In the genomic region with DNA sequence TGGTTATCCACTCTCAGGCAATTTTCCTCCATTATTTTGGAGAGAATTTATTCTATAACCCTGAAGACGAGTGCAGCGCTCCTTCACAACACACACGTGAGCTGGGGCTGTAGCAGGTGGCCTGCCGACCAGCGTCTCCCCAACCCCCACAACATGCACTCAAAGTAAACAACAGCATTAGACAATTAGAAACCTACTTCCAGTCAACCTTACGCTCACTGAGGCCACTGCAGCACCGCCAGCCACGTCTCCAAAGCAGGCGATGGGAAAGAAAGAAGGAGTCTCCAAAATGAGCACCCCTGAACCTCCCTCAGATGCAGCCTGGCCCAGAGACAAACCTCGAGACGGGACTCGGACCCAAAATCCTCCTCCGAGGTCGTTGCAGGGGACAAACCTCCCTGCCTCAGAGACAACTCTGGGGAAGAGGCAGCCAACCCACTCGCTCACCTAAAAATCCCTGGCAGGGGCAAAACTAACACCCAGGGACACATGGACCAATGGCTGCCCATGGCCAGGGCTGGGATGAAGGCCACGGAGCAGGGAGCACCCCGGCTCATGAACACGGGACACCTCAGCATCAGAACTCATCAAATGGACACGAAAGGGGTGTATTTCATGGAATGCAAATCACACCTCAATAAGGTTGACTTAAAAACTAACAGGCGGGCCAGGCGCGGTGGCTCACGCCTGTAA, we compare ENCODE assay signal across 13 cellular contexts. TPM values are rescaled to one million over a fixed set of nuclear protein-coding genes. Genes with fewer than 3 reads are reported as not detected.
DNase-seq lines count a peak whose midpoint lies in the region; ATAC-seq and TF ChIP-seq lines count a peak whose summit lies in the region.
"Had no signal": no experiment of that assay in that cellular context is flagged by ENCODE, and none has a peak within 500 bp of the region (broad histone marks: within the 10 kb centered on the region; RNA-seq: fewer than 3 reads in every experiment).

No MANE protein-coding gene starts in this region.

- H3K4me1 Mint-ChIP-seq in activated naive CD8-positive, alpha-beta T cell (ENCODE audit: low read depth) = peaks cover 48% of the 10 kb centered on the region
- peaks cover 43% of the 10 kb centered on the region for H3K4me1 Mint-ChIP-seq in activated naive CD8-positive, alpha-beta T cell treated with anti-CD3 and anti-CD28 coated beads, Interleukin-2, amount 50 U/mL, for 24 hours

- H3K36me3 Mint-ChIP-seq in activated naive CD8-positive, alpha-beta T cell = no peaks in the 10 kb centered on the region
- peaks cover 12% of the 10 kb centered on the region for H3K36me3 Mint-ChIP-seq in activated naive CD8-positive, alpha-beta T cell treated with anti-CD3 and anti-CD28 coated beads, Interleukin-2, amount 50 U/mL, for 24 hours (ENCODE audit: low read depth)

- no peak for DNase-seq in activated naive CD8-positive, alpha-beta T cell treated with anti-CD3 and anti-CD28 coated beads, Interleukin-2, amount 50 U/mL, for 24 hours
- DNase-seq in activated CD8-positive, alpha-beta memory T cell treated with anti-CD3 and anti-CD28 coated beads, Interleukin-2, amount 50 U/mL, for 48 hours = peak; percentile 44
- DNase-seq in mesenteric fat pad (ENCODE audit: low spot score) (peak; percentile 82), transverse colon (peak; percentile 7), GM20000 (ENCODE audit: low spot score) (no peak), NCI-H1105 treated with DMSO at 0.1 percent for 48 hours (lab: John Stamatoyannopoulos, UW) (no peak)
- DNase-seq: activated CD4-positive, alpha-beta T cell treated with anti-CD3 and anti-CD28 coated beads for 4 hours; NCI-H345 had no signal

- no peaks in the 10 kb centered on the region for H3K36me3 ChIP-seq in transverse colon
- H3K36me3 ChIP-seq: ascending aorta had no signal

- no peak for ATAC-seq in activated naive CD8-positive, alpha-beta T cell treated with anti-CD3 and anti-CD28 coated beads, Interleukin-2, amount 50 U/mL, for 24 hours
- no peak for ATAC-seq in HG02870 (IDR thresholded peaks at IDR 0.05; ENCODE audit: unreplicated experiment)

- peaks cover 20 to 83% (median 61%) of the 10 kb centered on the region in 4 donors for H3K4me1 ChIP-seq in transverse colon

- TF ChIP-seq CTCF in transverse colon (IDR thresholded peaks at IDR 0.05) = no peak
- TF ChIP-seq CTCF in GM20000 (IDR thresholded peaks at IDR 0.05; ENCODE audit: extremely low read depth, missing control alignments) = no peak

- no peak for TF ChIP-seq EP300 in transverse colon (IDR thresholded peaks at IDR 0.05; ENCODE audit: low read depth)

- H3K9me3 ChIP-seq in transverse colon = no peaks in the 10 kb centered on the region
- H3K9me3 ChIP-seq: ascending aorta had no signal

- in situ Hi-C loops in transverse colon (cut with MboI; ENCODE audit: low pct_ligation_motif_present in 1 of 4, low pct_unique_long_range_greater_than_20kb in 1 of 4, low sequenced_read_pairs in 3 of 4) = no loop called here

- TF ChIP-seq POLR2A in transverse colon (IDR thresholded peaks at IDR 0.05) = no peak

- H3K27ac ChIP-seq in transverse colon = peak overlapping the region; percentile 85 to 98 (median 96)
- H3K27ac ChIP-seq: ascending aorta, C4-2B, SJSA1 had no signal

- WGBS in transverse colon (ENCODE audit: low coverage in 1 of 2), 2 donors = 91 to 100% methylated on average over 3 to 23 of the region's 23 CpGs

- H3K27me3 Mint-ChIP-seq in activated naive CD8-positive, alpha-beta T cell = no peaks in the 10 kb centered on the region
- H3K27me3 Mint-ChIP-seq in activated naive CD8-positive, alpha-beta T cell treated with anti-CD3 and anti-CD28 coated beads, Interleukin-2, amount 50 U/mL, for 24 hours = no peaks in the 10 kb centered on the region

- no peak overlapping the region for H3K27ac Mint-ChIP-seq in activated naive CD8-positive, alpha-beta T cell
- no peak overlapping the region for H3K27ac Mint-ChIP-seq in activated naive CD8-positive, alpha-beta T cell treated with anti-CD3 and anti-CD28 coated beads, Interleukin-2, amount 50 U/mL, for 24 hours

- H3K27me3 ChIP-seq in transverse colon = no peaks in the 10 kb centered on the region
- H3K27me3 ChIP-seq: ascending aorta, SJSA1 had no signal

- intact Hi-C loops in transverse colon (cut with DNase I; ENCODE audit: low total_unique reads) = no loop called here

- H3K4me3 Mint-ChIP-seq in activated naive CD8-positive, alpha-beta T cell = peak overlapping the region; percentile 90
- H3K4me3 Mint-ChIP-seq in activated naive CD8-positive, alpha-beta T cell treated with anti-CD3 and anti-CD28 coated beads, Interleukin-2, amount 50 U/mL, for 24 hours = no peak overlapping the region

- no peak overlapping the region for H3K4me3 ChIP-seq in transverse colon
- H3K4me3 ChIP-seq: SJSA1 had no signal

- H3K9me3 Mint-ChIP-seq in activated naive CD8-positive, alpha-beta T cell (ENCODE audit: low read depth) = no peaks in the 10 kb centered on the region
- no peaks in the 10 kb centered on the region for H3K9me3 Mint-ChIP-seq in activated naive CD8-positive, alpha-beta T cell treated with anti-CD3 and anti-CD28 coated beads, Interleukin-2, amount 50 U/mL, for 24 hours

RNA-seq across cellular contexts. Expression of a gene that starts 2.6 kb away (rescaled TPM):
- total RNA-seq in mesenteric fat pad (85.9 TPM), transverse colon (100 to 1,000 TPM in 2 of 4 donors, 10 to 100 TPM in 2; 56.5 to 183 (median 92.9) TPM)

RNA-seq across cellular contexts. Expression of a gene that starts 15.6 kb away (rescaled TPM):
- total RNA-seq in mesenteric fat pad = 18.8 TPM
- total RNA-seq in transverse colon = 100 to 1,000 TPM in 2 of 4 donors, 10 to 100 TPM in 2; 48.4 to 211 (median 109) TPM

RNA-seq across cellular contexts. Expression of a gene that starts 39.5 kb away (rescaled TPM):
- total RNA-seq in mesenteric fat pad (107 TPM), transverse colon (10 to 100 TPM in 3 of 4 donors, 1 to 10 TPM in 1; 4.1 to 36.8 (median 31.0) TPM)

Comparison
In these comparisons a context has a peak if more than half of its experiments do, and no peak if none do; other contexts are left out.
1. DNase-seq: peak in activated CD8-positive, alpha-beta memory T cell treated with anti-CD3 and anti-CD28 coated beads, Interleukin-2, amount 50 U/mL, for 48 hours (single experiment), mesenteric fat pad (single experiment) and transverse colon (single experiment); none in activated naive CD8-positive, alpha-beta T cell treated with anti-CD3 and anti-CD28 coated beads, Interleukin-2, amount 50 U/mL, for 24 hours (single experiment), GM20000 (single experiment) and NCI-H1105 treated with DMSO at 0.1 percent for 48 hours (single experiment).